In the genomic region with DNA sequence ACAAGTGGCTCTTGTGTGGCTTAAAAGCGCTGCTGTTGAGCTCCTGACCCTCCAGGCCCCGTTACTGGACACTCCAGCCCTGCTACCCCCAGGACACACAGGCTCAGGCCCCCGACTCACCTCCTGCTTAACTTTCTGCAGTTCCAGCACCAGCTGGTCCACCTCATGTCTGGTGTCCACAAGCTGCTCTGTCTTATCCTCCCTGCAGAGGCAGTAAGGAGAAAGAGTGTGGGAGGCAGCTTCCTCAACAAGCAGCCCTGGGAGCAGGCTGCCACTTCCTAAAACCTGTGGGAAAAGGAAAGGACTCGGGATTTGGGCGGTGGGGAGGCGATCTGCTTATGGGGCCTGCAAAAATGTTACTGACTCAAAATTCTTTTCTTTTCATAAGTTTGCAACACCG, we compare ENCODE assay signal across 18 cellular contexts.
"Had no signal": no experiment of that assay in that cellular context is flagged by ENCODE, and none has a peak within 500 bp of the region (broad histone marks: within the 10 kb centered on the region; RNA-seq: fewer than 3 reads in every experiment).

No MANE protein-coding gene starts in this region.

- ATAC-seq: psoas muscle; stimulated activated effector memory CD8-positive, alpha-beta T cell treated with anti-CD3 and anti-CD28 coated beads, Interleukin-12 subunit alpha, Interleukin-12 subunit beta, amount 100 ng/mL, for 72 hours; stimulated activated naive CD8-positive, alpha-beta T cell treated with anti-CD3 and anti-CD28 coated beads, Interleukin-15, amount 100 ng/mL, for 72 hours; WTC11 had no signal

- H3K27me3 ChIP-seq: right atrium auricular region had no signal

- H3K27ac Mint-ChIP-seq: dendritic cell treated with granulocyte-macrophage colony-stimulating factor and Interleukin-4, amounts not matched to agents 40 ng/mL and 50 ng/mL, for 4 days; memory B cell; stimulated activated naive CD8-positive, alpha-beta T cell treated with anti-CD3 and anti-CD28 coated beads, Interleukin-15, amount 100 ng/mL, for 72 hours; WTC11 had no signal

- H3K4me3 ChIP-seq: psoas muscle, right atrium auricular region, SK-N-MC, tibial artery had no signal

- H3K27ac ChIP-seq: psoas muscle, right atrium auricular region, SK-N-MC, tibial artery had no signal

- H3K4me1 ChIP-seq: psoas muscle, right atrium auricular region had no signal

- H3K4me3 Mint-ChIP-seq: dendritic cell treated with granulocyte-macrophage colony-stimulating factor and Interleukin-4, amounts not matched to agents 40 ng/mL and 50 ng/mL, for 4 days; memory B cell; neural crest cell; stimulated activated effector memory CD8-positive, alpha-beta T cell treated with anti-CD3 and anti-CD28 coated beads, Interleukin-12 subunit alpha, Interleukin-12 subunit beta, amount 100 ng/mL, for 72 hours; stimulated activated naive CD8-positive, alpha-beta T cell treated with anti-CD3 and anti-CD28 coated beads, Interleukin-15, amount 100 ng/mL, for 72 hours; WTC11 had no signal

- H3K4me1 Mint-ChIP-seq: WTC11 had no signal

- H3K9me3 Mint-ChIP-seq: dendritic cell treated with granulocyte-macrophage colony-stimulating factor and Interleukin-4, amounts not matched to agents 40 ng/mL and 50 ng/mL, for 4 days; memory B cell; neural crest cell; stimulated activated effector memory CD8-positive, alpha-beta T cell treated with anti-CD3 and anti-CD28 coated beads, Interleukin-12 subunit alpha, Interleukin-12 subunit beta, amount 100 ng/mL, for 72 hours; stimulated activated naive CD8-positive, alpha-beta T cell treated with anti-CD3 and anti-CD28 coated beads, Interleukin-15, amount 100 ng/mL, for 72 hours; WTC11 had no signal

- H3K9me3 ChIP-seq: psoas muscle, right atrium auricular region, tibial artery had no signal

- H3K27me3 Mint-ChIP-seq: memory B cell; stimulated activated naive CD8-positive, alpha-beta T cell treated with anti-CD3 and anti-CD28 coated beads, Interleukin-15, amount 100 ng/mL, for 72 hours had no signal

- H3K36me3 ChIP-seq: right atrium auricular region had no signal

- DNase-seq: activated CD4-positive, alpha-beta T cell treated with anti-CD3 and anti-CD28 coated beads, Interleukin-2, amount 50 U/mL, for 4 hours; activated CD8-positive, alpha-beta memory T cell treated with anti-CD3 and anti-CD28 coated beads, Interleukin-2, amount 50 U/mL, for 48 hours; activated naive CD4-positive, alpha-beta T cell treated with Interleukin-2 at 50 U/mL for 16 hours; activated T-cell treated with anti-CD3 and anti-CD28 coated beads, Interleukin-2, amount 50 U/mL, for 48 hours; amygdala; effector CD4-positive, alpha-beta T cell; foreskin melanocyte; hypothalamus; psoas muscle; stimulated activated naive CD8-positive, alpha-beta T cell treated with anti-CD3 and anti-CD28 coated beads, Interleukin-15, amount 100 ng/mL, for 72 hours; tibial artery had no signal
